9 cellular contexts compared by ENCODE assay signal in the genomic region with DNA sequence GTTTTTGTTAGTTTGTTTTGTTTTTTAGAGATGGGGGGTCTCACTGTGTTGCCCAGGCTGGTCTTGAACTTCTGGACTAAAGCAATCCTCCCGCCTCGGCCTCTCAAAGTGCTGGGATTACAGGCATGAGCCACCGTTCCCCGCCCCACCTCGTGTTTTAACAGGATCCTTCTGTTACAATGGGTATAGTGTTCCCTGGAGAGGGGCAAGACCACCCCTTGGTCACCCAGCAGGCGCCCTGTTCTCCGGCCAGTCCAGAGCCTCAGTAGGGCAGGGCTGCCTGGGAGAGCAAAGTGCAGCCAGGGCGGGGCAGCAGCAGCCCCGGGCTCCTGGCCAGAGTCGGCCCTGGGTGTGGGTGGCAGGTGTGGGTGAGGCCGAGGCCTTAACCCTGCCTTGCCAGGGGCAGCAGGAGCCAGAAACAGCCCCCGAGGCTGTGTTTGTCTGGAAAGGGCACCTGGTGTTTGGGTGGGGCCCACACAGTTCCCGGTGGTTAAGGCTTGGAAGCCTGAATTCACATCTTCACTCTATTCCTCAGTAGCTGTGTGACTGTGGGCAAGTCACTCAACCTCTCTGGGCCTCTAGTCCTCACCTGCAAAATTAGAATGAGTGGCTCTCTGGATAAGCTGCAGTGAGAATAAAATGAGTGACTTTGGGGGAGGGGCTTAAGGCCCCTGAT. TPM values are rescaled to one million over a fixed set of nuclear protein-coding genes. Genes with fewer than 3 reads are reported as not detected.
DNase-seq lines count a peak whose midpoint lies in the region; ATAC-seq, FAIRE-seq and TF ChIP-seq lines count a peak whose summit lies in the region.
"Had no signal": no experiment of that assay in that cellular context is flagged by ENCODE, and none has a peak within 500 bp of the region (broad histone marks: within the 10 kb centered on the region; RNA-seq: fewer than 3 reads in every experiment).

No MANE protein-coding gene starts in this region.

- H3K36me3 ChIP-seq in GM12878 (ENCODE audit: control insufficient read depth in 2 of 2, insufficient read depth in 2 of 2, low read length in 1 of 2) (peaks cover 5 to 19% of the 10 kb centered on the region in 2 experiments), mucosa of descending colon (ENCODE audit: low read depth) (peaks cover 5% of the 10 kb centered on the region), uterus (no peaks in the 10 kb centered on the region), neural progenitor cell (no peaks in the 10 kb centered on the region)

- H3K27me3 Mint-ChIP-seq in activated naive CD4-positive, alpha-beta T cell treated with anti-CD3 and anti-CD28 coated beads, Interleukin-2, amount 50 U/mL, for 24 hours: no peaks in the 10 kb centered on the region
- H3K27me3 Mint-ChIP-seq in neural progenitor cell (ENCODE audit: insufficient read depth, low read depth): peaks cover 2% of the 10 kb centered on the region

- peaks cover 10% of the 10 kb centered on the region for H3F3A ChIP-seq in neural progenitor cell (ENCODE audit: low read depth)

- H3K79me2 ChIP-seq in GM12878 (ENCODE audit: control insufficient read depth, insufficient read depth, low read length) (peaks cover 71% of the 10 kb centered on the region), neural progenitor cell (ENCODE audit: low read depth) (peaks cover 63% of the 10 kb centered on the region)

- H4K20me1 ChIP-seq in GM12878 (ENCODE audit: control insufficient read depth, insufficient read depth) (no peaks in the 10 kb centered on the region), neural progenitor cell (ENCODE audit: low read depth) (peaks cover 64% of the 10 kb centered on the region)

- H3K9ac ChIP-seq in GM12878 (ENCODE audit: control insufficient read depth, insufficient read depth, low read length) (peak overlapping the region; percentile 60), neural progenitor cell (no peak overlapping the region)

- H3K4me3 ChIP-seq in GM12878: peak overlapping the region; percentile 32
- no peak overlapping the region for H3K4me3 ChIP-seq in mucosa of descending colon
- H3K4me3 ChIP-seq in uterus: no peak overlapping the region
- no peak overlapping the region for H3K4me3 ChIP-seq in neural progenitor cell

- RAD21 ChIA-PET in GM12878 (lab: Charles Lee; ENCODE audit: unreplicated experiment): interaction anchor here (1.0 to 2.5 kb wide), 5 partner anchors 9 to 178 kb away, joined by 3 to 16 read pairs (median 7); a partner anchor contains a TSS

- H3K36me3 Mint-ChIP-seq in activated naive CD4-positive, alpha-beta T cell treated with anti-CD3 and anti-CD28 coated beads, Interleukin-2, amount 50 U/mL, for 24 hours: peaks cover 5% of the 10 kb centered on the region
- peaks cover 6% of the 10 kb centered on the region for H3K36me3 Mint-ChIP-seq in neural progenitor cell

- H3K9me3 Mint-ChIP-seq in activated naive CD4-positive, alpha-beta T cell treated with anti-CD3 and anti-CD28 coated beads, Interleukin-2, amount 50 U/mL, for 24 hours: no peaks in the 10 kb centered on the region
- no peaks in the 10 kb centered on the region for H3K9me3 Mint-ChIP-seq in neural progenitor cell

- TF ChIP-seq CTCF in GM12878 (IDR thresholded peaks at IDR 0.05 in 2 of 3, conservative IDR thresholded peaks at IDR 0.05 in 1 of 3; ENCODE audit: control insufficient read depth in 2 of 3, extremely low read depth in 1 of 3, insufficient read depth in 1 of 3, low read depth in 3 of 3, low read length in 3 of 3) (no peak), mucosa of descending colon (IDR thresholded peaks at IDR 0.05) (no peak), uterus (IDR thresholded peaks at IDR 0.05) (no peak), neural progenitor cell (IDR thresholded peaks at IDR 0.05) (no peak)

- POLR2A ChIA-PET in GM12878 (lab: Charles Lee): interaction anchor here (0.5 to 2.0 kb wide), 4 partner anchors 9 to 366 kb away, joined by 3 to 7 read pairs (median 4); a partner anchor contains a TSS

- SMC1A ChIA-PET in GM12878 (lab: Charles Lee; ENCODE audit: uncharacterized antibody, unreplicated experiment): interaction anchor here (0.9 to 2.9 kb wide), 3 partner anchors 11 to 127 kb away, joined by 3 to 8 read pairs (median 4); no protein-coding TSS in a partner anchor

- H3K4me2 ChIP-seq in GM12878 (ENCODE audit: control insufficient read depth, insufficient read depth): peak overlapping the region; percentile 85
- no peak overlapping the region for H3K4me2 ChIP-seq in neural progenitor cell

- in situ Hi-C loops in GM12878 (cut with MboI): no loop called here

- intact Hi-C loops in GM12878 (cut with micrococcal nuclease; ENCODE audit: unreplicated experiment) (no loop called here), mucosa of descending colon (cut with DNase I, micrococcal nuclease) (no loop called here), uterus (cut with DNase I; ENCODE audit: low total_unique reads) (no loop called here)

- no peaks in the 10 kb centered on the region for H3K27me3 ChIP-seq in GM12878 (replicated peaks in 1 of 2; ENCODE audit: control insufficient read depth in 2 of 2, insufficient read depth in 2 of 2, low read length in 1 of 2)
- no peaks in the 10 kb centered on the region for H3K27me3 ChIP-seq in uterus
- no peaks in the 10 kb centered on the region for H3K27me3 ChIP-seq in neural progenitor cell

- ATAC-seq in GM12878: peak; percentile 52
- ATAC-seq in mucosa of descending colon: peak; percentile 87

- no peaks in the 10 kb centered on the region for H3K9me3 ChIP-seq in GM12878 (replicated peaks; ENCODE audit: control insufficient read depth, insufficient read depth, low read length)
- no peaks in the 10 kb centered on the region for H3K9me3 ChIP-seq in mucosa of descending colon
- no peaks in the 10 kb centered on the region for H3K9me3 ChIP-seq in uterus
- H3K9me3 ChIP-seq in neural progenitor cell (ENCODE audit: low read depth): no peaks in the 10 kb centered on the region

- H3K4me1 Mint-ChIP-seq in activated naive CD4-positive, alpha-beta T cell treated with anti-CD3 and anti-CD28 coated beads, Interleukin-2, amount 50 U/mL, for 24 hours: peaks cover 59% of the 10 kb centered on the region
- peaks cover 8% of the 10 kb centered on the region for H3K4me1 Mint-ChIP-seq in neural progenitor cell

- no peak overlapping the region for H3K4me3 Mint-ChIP-seq in activated naive CD4-positive, alpha-beta T cell treated with anti-CD3 and anti-CD28 coated beads, Interleukin-2, amount 50 U/mL, for 24 hours
- no peak overlapping the region for H3K4me3 Mint-ChIP-seq in neural progenitor cell

- H2AFZ ChIP-seq in GM12878 (ENCODE audit: control insufficient read depth, low read depth, low read length) (no peak overlapping the region), neural progenitor cell (replicated peaks) (no peak overlapping the region)

- no peak for TF ChIP-seq RAD21 in GM12878 (IDR thresholded peaks at IDR 0.05; ENCODE audit: insufficient read depth, low read depth, low read length)

- BruUV-seq in GM12878 (replicated peaks; lab: Mats Ljungman, UMichigan): no TSS peak

- TF ChIP-seq EP300 in GM12878 (IDR thresholded peaks at IDR 0.05; ENCODE audit: borderline replicate concordance in 1 of 2, control insufficient read depth in 1 of 2, low read depth in 2 of 2, low read length in 2 of 2): no peak

- H3K27ac Mint-ChIP-seq in activated naive CD4-positive, alpha-beta T cell treated with anti-CD3 and anti-CD28 coated beads, Interleukin-2, amount 50 U/mL, for 24 hours: peak overlapping the region; percentile 82
- H3K27ac Mint-ChIP-seq in neural progenitor cell: no peak overlapping the region

- no peak for DNase-seq in activated naive CD4-positive, alpha-beta T cell treated with Interleukin-2 at 50 U/mL for 16 hours
- DNase-seq in GM12878 (ENCODE audit: low read depth, low spot score) (no peak), mucosa of descending colon (peak; percentile 90 to 95 (median 94)), uterus (no peak), neural progenitor cell (ENCODE audit: low spot score) (no peak), GM19240 (ENCODE audit: insufficient read length, low spot score) (no peak)
- DNase-seq in central memory CD4-positive, alpha-beta T cell: no peak

- no peak for FAIRE-seq in GM12878 (lab: Jason Lieb, UNC)
- FAIRE-seq: D721Med had no signal

- H3K4me1 ChIP-seq in GM12878 (ENCODE audit: control insufficient read depth, insufficient read depth, low read length): peaks cover 41% of the 10 kb centered on the region
- peaks cover 81% of the 10 kb centered on the region for H3K4me1 ChIP-seq in mucosa of descending colon (ENCODE audit: low read depth)
- H3K4me1 ChIP-seq in uterus: peaks cover 0 to 8% of the 10 kb centered on the region in 2 donors
- no peaks in the 10 kb centered on the region for H3K4me1 ChIP-seq in neural progenitor cell

- WGBS in GM12878 (ENCODE audit: insufficient coverage, insufficient replicate concordance, low lambda C conversion rate, missing lambda C conversion rate): 5% methylated on average over 13 of the region's 13 CpGs

- H3K27ac ChIP-seq in GM12878 (ENCODE audit: control insufficient read depth, insufficient read depth) (peak overlapping the region; percentile 75), uterus (peak overlapping the region; percentile 30 to 31), neural progenitor cell (no peak overlapping the region)

- CTCF ChIA-PET in GM12878 (lab: Yijun Ruan, JAX): interaction anchor here (1.1 to 2.6 kb wide), 8 partner anchors 20 to 127 kb away, joined by 3 to 18 read pairs (median 4); no protein-coding TSS in a partner anchor

- TF ChIP-seq POLR2A in GM12878 (IDR thresholded peaks at IDR 0.05; ENCODE audit: low read depth, low read length) (no peak), uterus (IDR thresholded peaks at IDR 0.05) (no peak)

RNA-seq across cellular contexts. Expression of a gene that starts 7.2 kb away (rescaled TPM):
- 67.3 and 71.5 TPM in 2 replicates for total RNA-seq in GM12878 (2013; cell fraction: nucleolus; rRNA removed)
- total RNA-seq in GM12878 (2014; rRNA removed) (220 and 298 TPM in 2 replicates), GM12878 (2014; rRNA removed; fragmentation: Illumina TruSeq; extraction: Trizol) (84.2 and 95.6 TPM in 2 replicates), GM12878 (2021) (217 and 228 TPM in 2 replicates), mucosa of descending colon (100 to 1,000 TPM; 190 to 252 (median 235) TPM), uterus (100 to 1,000 TPM in 1 of 4 donors, 10 to 100 TPM in 3; 21.5 to 157 (median 38.3) TPM), neural progenitor cell (ENCODE audit: low replicate concordance) (32.6 and 62.2 TPM in 2 replicates)
- polyA plus RNA-seq in GM12878 (2011; ENCODE audit: low read depth): 35.0 TPM
- polyA plus RNA-seq in GM12878 (2011; rRNA removed) (59.1 and 74.0 TPM in 2 replicates), GM12878 (2014; fragmentation: Illumina TruSeq; extraction: Trizol) (98.4 and 139 TPM in 2 replicates), GM12878 (2014; fragmentation: Nextera tagmentation; extraction: Ambion mirVana) (10 to 100 TPM; 19.5 to 27.5 TPM), GM12878 (2014; rRNA removed) (188 and 276 TPM in 2 replicates), GM12878 (2016; fragmentation: Nextera tagmentation; extraction: Ambion mirVana) (10 to 100 TPM; 39.8 to 50.4 TPM)
- 87.1 and 124 TPM in 2 replicates for polyA plus RNA-seq in GM12878 (2011; cell fraction: cytosol; rRNA removed)
- polyA plus RNA-seq in GM12878 (2011; cell fraction: nucleus; rRNA removed): 95.6 and 133 TPM in 2 replicates
- 73.2 and 77.3 TPM in 2 replicates for polyA plus RNA-seq in GM12878 (2012)
- polyA minus RNA-seq in GM12878 (2011; rRNA and poly(A)+ RNA removed): 43.7 and 84.4 TPM in 2 replicates
- polyA minus RNA-seq in GM12878 (2011; cell fraction: cytosol; rRNA and poly(A)+ RNA removed): 58.4 and 68.9 TPM in 2 replicates
- 42.8 and 79.8 TPM in 2 replicates for polyA minus RNA-seq in GM12878 (2011; cell fraction: nucleus; rRNA and poly(A)+ RNA removed)

RNA-seq across cellular contexts. Expression of a gene that starts 16.3 kb away (rescaled TPM):
- total RNA-seq in GM12878 (2013; cell fraction: nucleolus; rRNA removed): 2.0 and 2.5 TPM in 2 replicates
- total RNA-seq in GM12878 (2014; rRNA removed) (3.4 and 4.1 TPM in 2 replicates), GM12878 (2014; rRNA removed; fragmentation: Illumina TruSeq; extraction: Trizol) (2.9 and 4.0 TPM in 2 replicates), GM12878 (2021) (3.5 and 4.1 TPM in 2 replicates), mucosa of descending colon (1 to 10 TPM in 1 of 3 donors, under 1 TPM in 2; 0.43 to 1.3 (median 0.87) TPM), uterus (10 to 100 TPM in 1 of 4 donors, not detected in 3; 42.5 TPM), neural progenitor cell (ENCODE audit: low replicate concordance) (2.4 and 3.6 TPM in 2 replicates)
- 3.8 TPM for polyA plus RNA-seq in GM12878 (2011; ENCODE audit: low read depth)
- polyA plus RNA-seq in GM12878 (2011; rRNA removed) (1.6 and 1.7 TPM in 2 replicates), GM12878 (2014; fragmentation: Illumina TruSeq; extraction: Trizol) (3.6 and 5.4 TPM in 2 replicates), GM12878 (2014; fragmentation: Nextera tagmentation; extraction: Ambion mirVana) (1 to 10 TPM; 4.6 to 4.7 TPM), GM12878 (2014; rRNA removed) (5.3 and 5.4 TPM in 2 replicates), GM12878 (2016; fragmentation: Nextera tagmentation; extraction: Ambion mirVana) (1 to 10 TPM; 2.6 to 3.2 TPM)
- polyA plus RNA-seq in GM12878 (2011; cell fraction: cytosol; rRNA removed): 1.5 and 3.1 TPM in 2 replicates
- polyA plus RNA-seq in GM12878 (2011; cell fraction: nucleus; rRNA removed): 1.8 and 2.5 TPM in 2 replicates
- polyA plus RNA-seq in GM12878 (2012): 3.9 and 4.9 TPM in 2 replicates
- polyA minus RNA-seq in GM12878 (2011; rRNA and poly(A)+ RNA removed): 1.1 TPM in 1 of 2 replicates, not detected in the other
- not detected in 2 replicates for polyA minus RNA-seq in GM12878 (2011; cell fraction: cytosol; rRNA and poly(A)+ RNA removed)
- polyA minus RNA-seq in GM12878 (2011; cell fraction: nucleus; rRNA and poly(A)+ RNA removed): 0.24 and 0.86 TPM in 2 replicates

RNA-seq across cellular contexts. Expression of a gene that starts 17.7 kb away (rescaled TPM):
- total RNA-seq in GM12878 (2013; cell fraction: nucleolus; rRNA removed): 6.8 and 7.8 TPM in 2 replicates
- total RNA-seq in GM12878 (2014; rRNA removed) (4.0 and 5.2 TPM in 2 replicates), GM12878 (2014; rRNA removed; fragmentation: Illumina TruSeq; extraction: Trizol) (3.4 and 4.2 TPM in 2 replicates), GM12878 (2021) (9.7 and 11.6 TPM in 2 replicates), mucosa of descending colon (10 to 100 TPM in 1 of 3 donors, 1 to 10 TPM in 2; 3.1 to 18.2 (median 6.2) TPM), uterus (1 to 10 TPM in 3 of 4 donors, not detected in 1; 5.9 to 9.0 (median 7.0) TPM), neural progenitor cell (ENCODE audit: low replicate concordance) (4.8 and 10.4 TPM in 2 replicates)
- 20.8 TPM for polyA plus RNA-seq in GM12878 (2011; ENCODE audit: low read depth)
- polyA plus RNA-seq in GM12878 (2011; rRNA removed) (1.1 and 2.6 TPM in 2 replicates), GM12878 (2014; fragmentation: Illumina TruSeq; extraction: Trizol) (5.5 and 5.9 TPM in 2 replicates), GM12878 (2014; fragmentation: Nextera tagmentation; extraction: Ambion mirVana) (under 1 TPM; 0.32 to 0.42 TPM), GM12878 (2014; rRNA removed) (10.3 and 11.0 TPM in 2 replicates), GM12878 (2016; fragmentation: Nextera tagmentation; extraction: Ambion mirVana) (1 to 10 TPM; 4.8 to 4.9 TPM)
- polyA plus RNA-seq in GM12878 (2011; cell fraction: cytosol; rRNA removed): 4.2 and 4.4 TPM in 2 replicates
- polyA plus RNA-seq in GM12878 (2011; cell fraction: nucleus; rRNA removed): 3.1 and 4.2 TPM in 2 replicates
- 18.2 and 18.6 TPM in 2 replicates for polyA plus RNA-seq in GM12878 (2012)
- 2.0 and 2.3 TPM in 2 replicates for polyA minus RNA-seq in GM12878 (2011; rRNA and poly(A)+ RNA removed)
- 1.7 and 1.8 TPM in 2 replicates for polyA minus RNA-seq in GM12878 (2011; cell fraction: cytosol; rRNA and poly(A)+ RNA removed)
- polyA minus RNA-seq in GM12878 (2011; cell fraction: nucleus; rRNA and poly(A)+ RNA removed): 1.8 and 2.8 TPM in 2 replicates

RNA-seq across cellular contexts. Expression of a gene that starts 46.7 kb away (rescaled TPM):
- 2.5 and 2.8 TPM in 2 replicates for total RNA-seq in GM12878 (2013; cell fraction: nucleolus; rRNA removed)
- total RNA-seq in GM12878 (2014; rRNA removed) (0.11 and 0.44 TPM in 2 replicates), GM12878 (2014; rRNA removed; fragmentation: Illumina TruSeq; extraction: Trizol) (0.14 and 0.31 TPM in 2 replicates), GM12878 (2021) (0.56 and 0.69 TPM in 2 replicates), mucosa of descending colon (10 to 100 TPM in 1 of 3 donors, 1 to 10 TPM in 1, under 1 TPM in 1; 0.58 to 10.3 (median 1.6) TPM), uterus (10 to 100 TPM in 2 of 4 donors, 1 to 10 TPM in 1, not detected in 1; 8.1 to 52.1 (median 28.6) TPM), neural progenitor cell (ENCODE audit: low replicate concordance) (2.3 and 5.4 TPM in 2 replicates)
- polyA plus RNA-seq in GM12878 (2011; ENCODE audit: low read depth): 0.52 TPM
- polyA plus RNA-seq in GM12878 (2011; rRNA removed) (0.13 and 0.20 TPM in 2 replicates), GM12878 (2014; fragmentation: Illumina TruSeq; extraction: Trizol) (0.28 and 0.35 TPM in 2 replicates), GM12878 (2014; fragmentation: Nextera tagmentation; extraction: Ambion mirVana) (under 1 TPM; 0.06 to 0.07 TPM), GM12878 (2014; rRNA removed) (0.24 and 0.34 TPM in 2 replicates), GM12878 (2016; fragmentation: Nextera tagmentation; extraction: Ambion mirVana) (under 1 TPM; 0.29 to 0.45 TPM)
- polyA plus RNA-seq in GM12878 (2011; cell fraction: cytosol; rRNA removed): 0.25 and 0.34 TPM in 2 replicates
- 1.6 and 1.8 TPM in 2 replicates for polyA plus RNA-seq in GM12878 (2011; cell fraction: nucleus; rRNA removed)
- 0.83 and 1.1 TPM in 2 replicates for polyA plus RNA-seq in GM12878 (2012)
- 1.8 and 2.5 TPM in 2 replicates for polyA minus RNA-seq in GM12878 (2011; rRNA and poly(A)+ RNA removed)
- polyA minus RNA-seq in GM12878 (2011; cell fraction: cytosol; rRNA and poly(A)+ RNA removed): not detected in 2 replicates
- polyA minus RNA-seq in GM12878 (2011; cell fraction: nucleus; rRNA and poly(A)+ RNA removed): 3.9 and 7.5 TPM in 2 replicates

Comparison
In these comparisons a context has a peak if more than half of its experiments do, and no peak if none do; other contexts are left out.
1. DNase-seq: peak in mucosa of descending colon (3 of 3); none in activated naive CD4-positive, alpha-beta T cell treated with Interleukin-2 at 50 U/mL for 16 hours (single experiment), GM12878 (single experiment), uterus (0 of 2), neural progenitor cell (single experiment), central memory CD4-positive, alpha-beta T cell (single experiment) and GM19240 (single experiment).